Comparison of ENCODE assay signal across 10 cellular contexts in the genomic region with DNA sequence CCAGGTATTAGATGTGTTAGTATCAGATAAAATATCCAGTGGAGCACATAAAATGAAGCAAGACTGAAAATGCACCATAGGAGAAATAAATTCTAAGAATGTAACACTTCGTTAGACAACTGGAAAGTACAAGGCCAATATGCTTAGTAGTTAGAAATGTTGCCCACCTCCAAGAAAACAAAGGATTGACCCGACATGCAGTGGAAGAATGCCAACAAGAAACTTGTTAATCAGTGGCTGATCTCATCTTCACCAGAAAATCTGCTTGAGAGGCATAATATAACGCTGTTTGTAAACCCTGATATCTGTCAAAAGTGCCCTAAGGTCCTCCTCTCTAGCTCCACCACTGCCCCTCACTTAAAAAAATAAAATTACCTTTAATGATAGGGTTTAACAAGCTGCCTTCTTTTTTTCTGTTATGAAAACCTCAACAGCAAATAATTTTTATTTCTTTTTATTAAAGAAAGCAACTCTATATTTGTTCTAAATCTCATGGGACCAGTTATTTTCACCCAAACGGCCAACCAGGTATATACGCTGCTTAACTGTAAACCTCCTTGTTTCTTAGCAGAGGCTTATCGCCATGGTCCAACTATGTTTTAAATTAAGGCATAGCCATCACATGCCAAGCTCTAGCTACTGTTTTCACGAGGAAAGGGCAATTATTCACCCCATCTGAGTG. TPM values are rescaled to one million over a fixed set of nuclear protein-coding genes. Genes with fewer than 3 reads are reported as not detected.
DNase-seq lines count a peak whose midpoint lies in the region; ATAC-seq, FAIRE-seq and TF ChIP-seq lines count a peak whose summit lies in the region.
"Had no signal": no experiment of that assay in that cellular context is flagged by ENCODE, and none has a peak within 500 bp of the region (broad histone marks: within the 10 kb centered on the region; RNA-seq: fewer than 3 reads in every experiment).

No MANE protein-coding gene starts in this region.

- H3K9me3 ChIP-seq in liver (ENCODE audit: control insufficient read depth in 4 of 4, low read length in 3 of 4) (no peaks in the 10 kb centered on the region), HepG2 (ENCODE audit: low read length) (no peaks in the 10 kb centered on the region), colonic mucosa (no peaks in the 10 kb centered on the region), muscle layer of colon (ENCODE audit: low read length) (no peaks in the 10 kb centered on the region), body of pancreas (no peaks in the 10 kb centered on the region)
- H3K9me3 ChIP-seq: HAP-1 had no signal

- no peak for FAIRE-seq in HepG2 (lab: Jason Lieb, UNC)
- FAIRE-seq: colon had no signal

- CTCF ChIA-PET in HepG2 (lab: Yijun Ruan, JAX; ENCODE audit: low intra/inter-chr PET ratio, low total read pairs): interaction anchor here (2.0 kb wide), 1 partner anchor 732 kb away, joined by 6 read pairs; no protein-coding TSS in a partner anchor

- in situ Hi-C loops in HepG2 (cut with HindIII; ENCODE audit: extremely low pct_ligation_motif_present, low pct_unique_long_range_greater_than_20kb): loop anchor here (5.0 kb wide), 2 partner anchors 372 to 732 kb away; no protein-coding TSS in a partner anchor

- H3K9ac ChIP-seq in liver (ENCODE audit: low read depth in 1 of 2, low read length in 2 of 2): peak overlapping the region; percentile 98 to 100
- H3K9ac ChIP-seq in HepG2 (ENCODE audit: insufficient read depth, low read depth, low read length): no peak overlapping the region
- peak overlapping the region; percentile 94 to 99 for H3K9ac ChIP-seq in colonic mucosa (ENCODE audit: low read depth in 2 of 2, low read length in 2 of 2)
- H3K9ac ChIP-seq in muscle layer of colon (ENCODE audit: low read length): peak overlapping the region; percentile 85

- H3K4me3 ChIP-seq in liver (ENCODE audit: low read depth in 1 of 3, low read length in 3 of 3): peak overlapping the region; percentile 95 to 100 (median 99)
- no peak overlapping the region for H3K4me3 ChIP-seq in HepG2 (replicated peaks in 1 of 3; ENCODE audit: insufficient read depth in 1 of 3, low read depth in 2 of 3, low read length in 3 of 3)
- peak overlapping the region; percentile 82 for H3K4me3 ChIP-seq in colonic mucosa
- peak overlapping the region; percentile 84 to 100 for H3K4me3 ChIP-seq in muscle layer of colon (ENCODE audit: low read depth in 1 of 2, low read length in 2 of 2)
- H3K4me3 ChIP-seq in body of pancreas: no peak overlapping the region
- H3K4me3 ChIP-seq: HAP-1 had no signal

- no peak overlapping the region for H2AFZ ChIP-seq in HepG2 (ENCODE audit: low read length)

- TF ChIP-seq CTCF in liver (IDR thresholded peaks at IDR 0.05; ENCODE audit: low read depth, low read length, missing input control) (no peak), HepG2 (CRISPR knock-in tag; IDR thresholded peaks at IDR 0.05) (no peak), colonic mucosa (IDR thresholded peaks at IDR 0.05) (no peak), body of pancreas (IDR thresholded peaks at IDR 0.05) (no peak)

- no peak for ATAC-seq in HepG2
- ATAC-seq in GM18873 (IDR thresholded peaks at IDR 0.05; ENCODE audit: low FRiP score, unreplicated experiment): no peak
- no peak for ATAC-seq in body of pancreas

- intact Hi-C loops in HepG2 (cut with micrococcal nuclease; ENCODE audit: unreplicated experiment) (no loop called here), colonic mucosa (cut with DNase I) (loop anchor here (5.0 to 10.0 kb wide), 3 partner anchors 95 to 805 kb away; no protein-coding TSS in a partner anchor), body of pancreas (cut with DNase I) (loop anchor here (5.0 kb wide), 1 partner anchor 377 kb away; no protein-coding TSS in a partner anchor)

- no peak for TF ChIP-seq POLR2A in HepG2 (IDR thresholded peaks at IDR 0.05; ENCODE audit: insufficient read depth in 1 of 2, low read depth in 2 of 2, low read length in 2 of 2)
- TF ChIP-seq POLR2A in body of pancreas (IDR thresholded peaks at IDR 0.05): no peak

- TF ChIP-seq EP300 in HepG2 (IDR thresholded peaks at IDR 0.05; ENCODE audit: low read depth in 2 of 2, low read length in 2 of 2) (no peak), HepG2 (CRISPR knock-in tag; IDR thresholded peaks at IDR 0.05; ENCODE audit: borderline replicate concordance) (no peak)

- 7% methylated on average over 7 of the region's 7 CpGs for WGBS in liver
- WGBS in HepG2 (ENCODE audit: low lambda C conversion rate): 15% methylated on average over 7 of the region's 7 CpGs
- WGBS in body of pancreas, 2 donors: 34 to 36% methylated on average over 7 of the region's 7 CpGs

- BruUV-seq in HepG2 (replicated peaks; lab: Mats Ljungman, UMichigan): no TSS peak

- H3K27ac ChIP-seq in liver (ENCODE audit: low read depth in 1 of 2, low read length in 2 of 2) (peak overlapping the region; percentile 98), HepG2 (ENCODE audit: extremely low read length, insufficient read depth, low read length) (no peak overlapping the region), colonic mucosa (peak overlapping the region; percentile 98), muscle layer of colon (ENCODE audit: low read depth, low read length) (peak overlapping the region; percentile 12), body of pancreas (peak overlapping the region in 2 of 4 donors; percentile 87 to 91)

- POLR2A ChIA-PET in HepG2 (lab: Yijun Ruan, JAX): no interaction called here

- DNase-seq in HepG2 (ENCODE audit: low spot score) (no peak), colonic mucosa (no peak), HUDEP-2 (lab: John Stamatoyannopoulos, UW; ENCODE audit: unreplicated experiment in 76 of 76) (no peak), cerebellum (ENCODE audit: low spot score) (no peak), body of pancreas (no peak)

- no peaks in the 10 kb centered on the region for H3K36me3 ChIP-seq in liver (ENCODE audit: control insufficient read depth in 4 of 4, insufficient read depth in 3 of 4, low read depth in 1 of 4, low read length in 3 of 4)
- H3K36me3 ChIP-seq in HepG2 (replicated peaks in 1 of 2; ENCODE audit: control insufficient read depth in 1 of 2, insufficient read depth in 2 of 2, low read length in 2 of 2): no peaks in the 10 kb centered on the region
- no peaks in the 10 kb centered on the region for H3K36me3 ChIP-seq in colonic mucosa
- H3K36me3 ChIP-seq in muscle layer of colon (ENCODE audit: insufficient read depth, low read length): no peaks in the 10 kb centered on the region
- H3K36me3 ChIP-seq in body of pancreas (replicated peaks in 1 of 2; ENCODE audit: insufficient read depth in 1 of 2, low read depth in 2 of 2): no peaks in the 10 kb centered on the region
- H3K36me3 ChIP-seq: HAP-1 had no signal

- no peak for TF ChIP-seq RAD21 in liver (IDR thresholded peaks at IDR 0.05)
- TF ChIP-seq RAD21 in HepG2 (CRISPR knock-in tag; IDR thresholded peaks at IDR 0.05): no peak

- H3K27me3 ChIP-seq in liver (ENCODE audit: control insufficient read depth in 4 of 4, insufficient read depth in 4 of 4, low read length in 3 of 4) (no peaks in the 10 kb centered on the region), HepG2 (ENCODE audit: control insufficient read depth in 1 of 2, insufficient read depth in 2 of 2, low read length in 2 of 2) (peaks cover 4 to 18% of the 10 kb centered on the region in 2 experiments), colonic mucosa (no peaks in the 10 kb centered on the region), muscle layer of colon (ENCODE audit: control insufficient read depth in 1 of 2, insufficient read depth in 2 of 2, low read length in 2 of 2) (no peaks in the 10 kb centered on the region), body of pancreas (no peaks in the 10 kb centered on the region)

- no peaks in the 10 kb centered on the region for H3K79me2 ChIP-seq in HepG2 (ENCODE audit: insufficient read depth, low read length)

- H3K4me1 ChIP-seq in liver (ENCODE audit: control insufficient read depth in 4 of 4, insufficient read depth in 4 of 4, low read length in 3 of 4) (peaks cover 0 to 47% (median 39%) of the 10 kb centered on the region in 4 donors), HepG2 (ENCODE audit: insufficient read depth, low read length) (peaks cover 18% of the 10 kb centered on the region), colonic mucosa (peaks cover 6% of the 10 kb centered on the region), muscle layer of colon (ENCODE audit: insufficient read depth, low read length) (peaks cover 14% of the 10 kb centered on the region), body of pancreas (peaks cover 15% of the 10 kb centered on the region)
- H3K4me1 ChIP-seq: HAP-1 had no signal

- no peaks in the 10 kb centered on the region for H4K20me1 ChIP-seq in HepG2 (ENCODE audit: insufficient read depth, low read length)

- H3K4me2 ChIP-seq in HepG2 (ENCODE audit: low read depth, low read length): no peak overlapping the region

TF ChIP-seq in HepG2, 621 proteins besides CTCF, POLR2A, EP300 and RAD21 (continues in another document):
- no peak for TF ChIP-seq ZNF772 (CRISPR knock-in tag; IDR thresholded peaks at IDR 0.05)
- no peak for TF ChIP-seq MEF2D (CRISPR knock-in tag; IDR thresholded peaks at IDR 0.05)

RNA-seq across cellular contexts. Expression of gene RASGEF1B, which starts 1.8 kb away (rescaled TPM):
- total RNA-seq in liver (10 to 100 TPM in 1 of 2 donors, 1 to 10 TPM in 1; 8.9 to 57.4 TPM), HepG2 (2016; rRNA removed; fragmentation: Illumina TruSeq; extraction: Trizol) (0.04 TPM in 1 of 2 replicates, not detected in the other), colonic mucosa (10 to 100 TPM in 1 of 2 donors, 1 to 10 TPM in 1; 7.8 to 24.5 TPM), cerebellum (40.9 TPM), body of pancreas (1 to 10 TPM; 4.3 to 8.6 TPM)
- polyA plus RNA-seq in liver (10 to 100 TPM; 12.6 to 51.6 TPM), HepG2 (2011; rRNA removed) (0.04 and 0.05 TPM in 2 replicates)
- not detected in 2 replicates for total RNA-seq in HepG2 (2016; cell fraction: cytosol; rRNA removed; fragmentation: Illumina TruSeq; extraction: Trizol; ENCODE audit: low read depth)
- not detected in 2 replicates for total RNA-seq in HepG2 (2016; cell fraction: insoluble cytoplasmic fraction; rRNA removed; fragmentation: Illumina TruSeq; extraction: Trizol)
- not detected in 2 replicates for total RNA-seq in HepG2 (2016; cell fraction: membrane; rRNA removed; fragmentation: Illumina TruSeq; extraction: Trizol)
- not detected in 2 replicates for total RNA-seq in HepG2 (2016; cell fraction: nucleus; rRNA removed; fragmentation: Illumina TruSeq; extraction: Trizol)
- polyA plus RNA-seq in HepG2 (2011; cell fraction: cytosol; rRNA removed): 0.03 TPM in 1 of 2 replicates, not detected in the other
- polyA plus RNA-seq in HepG2 (2011; cell fraction: nucleus; rRNA removed): not detected in 2 replicates
- polyA plus RNA-seq in HepG2 (2012): not detected in 2 replicates
- not detected in 2 replicates for polyA plus RNA-seq in HepG2 (2016; cell fraction: cytosol; fragmentation: Illumina TruSeq; extraction: Trizol; ENCODE audit: low read depth)
- not detected in 2 replicates for polyA plus RNA-seq in HepG2 (2016; cell fraction: insoluble cytoplasmic fraction; fragmentation: Illumina TruSeq; extraction: Trizol; ENCODE audit: low read depth)
- polyA plus RNA-seq in HepG2 (2016; cell fraction: membrane; fragmentation: Illumina TruSeq; extraction: Trizol; ENCODE audit: low read depth): not detected in 2 replicates
- not detected in 2 replicates for polyA plus RNA-seq in HepG2 (2016; cell fraction: nucleus; fragmentation: Illumina TruSeq; extraction: Trizol; ENCODE audit: insufficient read depth, low read depth)
- polyA minus RNA-seq in HepG2 (2011; rRNA and poly(A)+ RNA removed; ENCODE audit: low replicate concordance): 0.84 TPM in 1 of 2 replicates, not detected in the other
- not detected in 2 replicates for polyA minus RNA-seq in HepG2 (2011; cell fraction: cytosol; rRNA and poly(A)+ RNA removed)
- polyA minus RNA-seq in HepG2 (2011; cell fraction: nucleus; rRNA and poly(A)+ RNA removed): 0.12 and 0.26 TPM in 2 replicates

Comparison
In these comparisons a context has a peak if more than half of its experiments do, and no peak if none do; other contexts are left out.
1. H3K4me3 ChIP-seq: peak in liver (3 of 3), colonic mucosa (single experiment) and muscle layer of colon (2 of 2); none in HepG2 (0 of 3) and body of pancreas (0 of 2).